21 cellular contexts compared by ENCODE assay signal in genomic region chrX:10564484-10564883, GRCh38. TPM values are rescaled to one million over a fixed set of nuclear protein-coding genes. Genes with fewer than 3 reads are reported as not detected.
DNase-seq lines count a peak whose midpoint lies in the region; ATAC-seq and TF ChIP-seq lines count a peak whose summit lies in the region.
"Had no signal": no experiment of that assay in that cellular context is flagged by ENCODE, and none has a peak within 500 bp of the region (broad histone marks: within the 10 kb centered on the region; RNA-seq: fewer than 3 reads in every experiment).

No MANE protein-coding gene starts in this region.

- H3K4me3 ChIP-seq in left lung: no peak overlapping the region
- H3K4me3 ChIP-seq: BLaER1, HAP-1, SJSA1 had no signal

- no peak overlapping the region for H3K27ac ChIP-seq in left lung
- H3K27ac ChIP-seq: BLaER1, HL-60, SJSA1 had no signal

- H3K27me3 Mint-ChIP-seq in activated T-cell treated with anti-CD3 and anti-CD28 coated beads, Interleukin-2, amount 50 U/mL, for 4 hours (ENCODE audit: low read depth): no peaks in the 10 kb centered on the region
- H3K27me3 Mint-ChIP-seq: IgD-negative memory B cell had no signal

- no peaks in the 10 kb centered on the region for H3K36me3 ChIP-seq in left lung
- H3K36me3 ChIP-seq: BLaER1, HAP-1 had no signal

- DNase-seq in NCI-H187 treated with DMSO at 0.1 percent for 48 hours (lab: John Stamatoyannopoulos, UW): peak; percentile 8
- no peak for DNase-seq in NCI-H187 (lab: John Stamatoyannopoulos, UW)
- peak in 2 of 3 experiments; percentile 18 to 81 for DNase-seq in NCI-H1417 (lab: John Stamatoyannopoulos, UW)
- peak; percentile 69 to 72 for DNase-seq in NCI-H526 (lab: John Stamatoyannopoulos, UW)
- no peak for DNase-seq in left lung
- no peak for DNase-seq in activated T-cell treated with anti-CD3 and anti-CD28 coated beads, Interleukin-2, amount 50 U/mL, for 4 hours
- DNase-seq in hippocampal formation (lab: John Stamatoyannopoulos, UW): no peak
- no peak for DNase-seq in kidney tubule cell (ENCODE audit: low spot score)
- DNase-seq: CD8-positive, alpha-beta T cell; Kasumi-1; MM.1S; NCI-H2171 treated with DMSO at 0.1 percent for 48 hours; NCI-H524; OCI-M1; RPMI8226; T-helper 2 cell had no signal

- H3K36me3 Mint-ChIP-seq in activated T-cell treated with anti-CD3 and anti-CD28 coated beads, Interleukin-2, amount 50 U/mL, for 4 hours (ENCODE audit: insufficient read depth): no peaks in the 10 kb centered on the region
- H3K36me3 Mint-ChIP-seq: CD8-positive, alpha-beta T cell; IgD-negative memory B cell had no signal

- no peaks in the 10 kb centered on the region for H3K27me3 ChIP-seq in left lung
- H3K27me3 ChIP-seq: SJSA1 had no signal

- TF ChIP-seq CTCF in left lung (IDR thresholded peaks at IDR 0.05): no peak

- H3K4me1 ChIP-seq in left lung: no peaks in the 10 kb centered on the region
- H3K4me1 ChIP-seq: BLaER1 had no signal

- no peak overlapping the region for H3K4me3 Mint-ChIP-seq in activated T-cell treated with anti-CD3 and anti-CD28 coated beads, Interleukin-2, amount 50 U/mL, for 4 hours
- H3K4me3 Mint-ChIP-seq: CD8-positive, alpha-beta T cell; IgD-negative memory B cell had no signal

- no peaks in the 10 kb centered on the region for H3K9me3 ChIP-seq in left lung
- H3K9me3 ChIP-seq: BLaER1, SJSA1 had no signal

- H3K9me3 Mint-ChIP-seq in activated T-cell treated with anti-CD3 and anti-CD28 coated beads, Interleukin-2, amount 50 U/mL, for 4 hours: no peaks in the 10 kb centered on the region
- H3K9me3 Mint-ChIP-seq: CD8-positive, alpha-beta T cell had no signal

- peak; percentile 76 for ATAC-seq in left lung
- no peak for ATAC-seq in activated T-cell treated with anti-CD3 and anti-CD28 coated beads, Interleukin-2, amount 50 U/mL, for 4 hours
- ATAC-seq: CD8-positive, alpha-beta T cell had no signal

- no peaks in the 10 kb centered on the region for H3K4me1 Mint-ChIP-seq in activated T-cell treated with anti-CD3 and anti-CD28 coated beads, Interleukin-2, amount 50 U/mL, for 4 hours (ENCODE audit: low read depth)

- intact Hi-C loops in left lung (cut with DNase I): no loop called here

RNA-seq across cellular contexts. Expression of gene MID1, which starts 55.9 kb away (rescaled TPM):
- 10 to 100 TPM; 19.3 to 21.9 TPM for total RNA-seq in left lung
- under 1 TPM; 0.16 to 0.25 (median 0.24) TPM for total RNA-seq in activated T-cell treated with anti-CD3 and anti-CD28 coated beads, Interleukin-2, amount 50 U/mL, for 4 hours
- total RNA-seq: CD8-positive, alpha-beta T cell had no signal

Comparison
In these comparisons a context has a peak if more than half of its experiments do, and no peak if none do; other contexts are left out.
1. DNase-seq: peak in NCI-H187 treated with DMSO at 0.1 percent for 48 hours (single experiment), NCI-H1417 (2 of 3) and NCI-H526 (2 of 2); none in NCI-H187 (0 of 2), left lung (0 of 2), activated T-cell treated with anti-CD3 and anti-CD28 coated beads, Interleukin-2, amount 50 U/mL, for 4 hours (single experiment), hippocampal formation (0 of 2) and kidney tubule cell (single experiment).
2. RNA of gene MID1, which starts 55.9 kb away (total RNA-seq): 19.3 to 21.9 TPM in left lung; 0.16 to 0.25 TPM in activated T-cell treated with anti-CD3 and anti-CD28 coated beads, Interleukin-2, amount 50 U/mL, for 4 hours; every median in the first group is over 10 times any median in the second.